In the genomic region with DNA sequence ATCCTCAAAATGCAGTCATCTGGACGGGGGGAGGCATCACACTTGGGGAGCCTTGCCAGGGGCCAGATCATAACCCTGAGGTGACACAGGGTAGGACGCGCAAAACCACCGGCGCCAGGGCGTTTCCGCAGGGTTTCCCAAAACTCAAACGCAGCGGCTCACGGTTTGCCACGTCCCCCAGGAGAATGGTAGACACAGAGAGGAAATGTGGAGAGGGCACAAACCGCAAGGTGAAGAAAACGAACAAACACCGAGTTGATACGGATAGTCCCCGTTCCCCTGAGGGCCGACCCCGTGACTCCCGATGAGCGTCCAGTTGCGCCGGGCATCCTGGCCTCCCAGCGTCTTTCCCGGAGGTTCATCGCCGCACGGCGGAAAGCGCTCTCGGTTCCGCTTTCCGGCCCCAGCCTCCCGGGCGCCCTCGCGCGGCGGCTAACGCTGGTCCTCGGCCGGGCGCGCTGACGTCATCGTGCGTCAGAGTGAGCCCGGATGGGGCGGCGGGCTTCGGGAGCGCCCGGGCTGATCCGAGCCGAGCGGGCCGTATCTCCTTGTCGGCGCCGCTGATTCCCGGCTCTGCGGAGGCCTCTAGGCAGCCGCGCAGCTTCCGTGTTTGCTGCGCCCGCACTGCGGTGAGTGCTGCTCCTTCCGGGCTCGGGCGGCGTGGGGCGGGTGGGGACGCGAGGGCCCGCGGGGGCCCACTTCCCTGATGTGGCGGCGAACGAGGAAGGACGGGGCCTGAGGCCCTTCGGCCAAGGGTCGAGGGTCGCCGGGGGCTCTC, we compare ENCODE assay signal across 8 cellular contexts. TPM values are rescaled to one million over a fixed set of nuclear protein-coding genes. Genes with fewer than 3 reads are reported as not detected.
A peak's percentile ranks its signal among the peaks of the same experiment; 100 is the strongest.
DNase-seq lines count a peak whose midpoint lies in the region; ATAC-seq and TF ChIP-seq lines count a peak whose summit lies in the region.

BIRC2 (plus strand) TSS at position 467 of the 778 bp plus-strand sequence. CDS start 2,641 bp downstream, outside the sequence.

- peak; percentile 55 for DNase-seq in GM12864 (ENCODE audit: low read depth)
- peak; percentile 97 for DNase-seq in NB4 (ENCODE audit: low read depth)
- DNase-seq in SKM-1 treated with dmso at 0.1 percent for 144 hours (lab: John Stamatoyannopoulos, UW; ENCODE audit: unreplicated experiment), result peak; percentile 84
- peak; percentile 98 for DNase-seq in activated naive CD8-positive, alpha-beta T cell treated with anti-CD3 and anti-CD28 coated beads for 36 hours
- peak; percentile 98 for DNase-seq in Right ventricle myocardium inferior (ENCODE audit: missing footprints)
- peak; percentile 93 to 94 for DNase-seq in tibial nerve (ENCODE audit: low spot score in 2 of 2)

- H3K4me3 ChIP-seq in GM12864 (ENCODE audit: low read depth, low read length) (peak within 1 kb of the TSS; percentile 86), NB4 (ENCODE audit: low read depth, low read length) (peak within 1 kb of the TSS; percentile 92), parathyroid adenoma (ENCODE audit: low read depth, low read length) (peak within 1 kb of the TSS; percentile 72), tibial nerve (peak within 1 kb of the TSS; percentile 64 to 95 (median 87))

- H3K27me3 ChIP-seq in parathyroid adenoma (ENCODE audit: control insufficient read depth, insufficient read depth, low read length) (no peaks in the 10 kb centered on the region), tibial nerve (no peaks in the 10 kb centered on the region)

- H3K4me3 Mint-ChIP-seq in activated naive CD8-positive, alpha-beta T cell treated with anti-CD3 and anti-CD28 coated beads for 36 hours, result peak within 1 kb of the TSS; percentile 95

- WGBS in tibial nerve, 2 donors, result 0 to 1% methylated on average over 53 to 81 of the region's 84 CpGs

- no peaks in the 10 kb centered on the region for H3K9me3 ChIP-seq in parathyroid adenoma (ENCODE audit: control insufficient read depth, low read length)
- H3K9me3 ChIP-seq in tibial nerve, result no peaks in the 10 kb centered on the region

- H3K4me2 ChIP-seq in parathyroid adenoma (ENCODE audit: low read length), result peak within 1 kb of the TSS; percentile 73

- peak; percentile 75 for TF ChIP-seq CTCF in GM12864 (IDR thresholded peaks at IDR 0.05; ENCODE audit: low read depth, low read length, missing control alignments)
- peak; percentile 58 for TF ChIP-seq CTCF in NB4 (IDR thresholded peaks at IDR 0.05; ENCODE audit: low read depth, low read length)
- TF ChIP-seq CTCF in parathyroid adenoma (IDR thresholded peaks at IDR 0.05), result peak; percentile 79
- peak; percentile 82 to 97 (median 92) for TF ChIP-seq CTCF in tibial nerve (IDR thresholded peaks at IDR 0.05)

- peaks cover 23% of the 10 kb centered on the region for H3K36me3 Mint-ChIP-seq in activated naive CD8-positive, alpha-beta T cell treated with anti-CD3 and anti-CD28 coated beads for 36 hours

- H3K36me3 ChIP-seq in parathyroid adenoma (ENCODE audit: control insufficient read depth, insufficient read depth, low read length), result no peaks in the 10 kb centered on the region
- peaks cover 0 to 20% (median 0%) of the 10 kb centered on the region in 3 donors for H3K36me3 ChIP-seq in tibial nerve

- H3K27ac Mint-ChIP-seq in activated naive CD8-positive, alpha-beta T cell treated with anti-CD3 and anti-CD28 coated beads for 36 hours, result peak within 1 kb of the TSS; percentile 95

- H3K79me2 ChIP-seq in parathyroid adenoma, result no peaks in the 10 kb centered on the region

- ATAC-seq in HG02571 (IDR thresholded peaks at IDR 0.05; ENCODE audit: unreplicated experiment), result peak; percentile 83
- peak; percentile 97 for ATAC-seq in Right ventricle myocardium inferior

- H3K4me1 ChIP-seq in parathyroid adenoma, result no peaks in the 10 kb centered on the region
- peaks cover 5 to 54% (median 17%) of the 10 kb centered on the region in 4 donors for H3K4me1 ChIP-seq in tibial nerve

- peaks cover 39% of the 10 kb centered on the region for H3K4me1 Mint-ChIP-seq in activated naive CD8-positive, alpha-beta T cell treated with anti-CD3 and anti-CD28 coated beads for 36 hours

- peak within 1 kb of the TSS; percentile 91 for H3K9ac ChIP-seq in parathyroid adenoma

- peak; percentile 75 to 99 for TF ChIP-seq EP300 in tibial nerve (IDR thresholded peaks at IDR 0.05)

- TF ChIP-seq POLR2A in NB4 (IDR thresholded peaks at IDR 0.05; ENCODE audit: extremely low read depth, insufficient read length), result peak; percentile 83
- peak; percentile 97 to 98 for TF ChIP-seq POLR2A in tibial nerve (IDR thresholded peaks at IDR 0.05)

- peak within 1 kb of the TSS; percentile 87 for H2AFZ ChIP-seq in parathyroid adenoma

- intact Hi-C loops in Right ventricle myocardium inferior (cut with DNase I), result loop anchor here (1.0 to 2.0 kb wide), 3 partner anchors 28 to 105 kb away; partner anchors contain the start of gene TMEM123

- H3K27ac ChIP-seq in parathyroid adenoma (peak within 1 kb of the TSS; percentile 87), tibial nerve (peak within 1 kb of the TSS; percentile 95 to 100 (median 98))

- no peaks in the 10 kb centered on the region for H3K9me3 Mint-ChIP-seq in activated naive CD8-positive, alpha-beta T cell treated with anti-CD3 and anti-CD28 coated beads for 36 hours

- H3K27me3 Mint-ChIP-seq in activated naive CD8-positive, alpha-beta T cell treated with anti-CD3 and anti-CD28 coated beads for 36 hours, result no peaks in the 10 kb centered on the region

RNA-seq across cellular contexts. Expression of gene BIRC2, which starts in this region (rescaled TPM):
- total RNA-seq in activated naive CD8-positive, alpha-beta T cell treated with anti-CD3 and anti-CD28 coated beads for 36 hours, result 10 to 100 TPM; 29.6 to 30.7 TPM
- 32.4 TPM for total RNA-seq in Right ventricle myocardium inferior
- total RNA-seq in tibial nerve, result 10 to 100 TPM; 39.0 to 74.5 (median 51.4) TPM

Comparison
In these comparisons a context has a peak if more than half of its experiments do, and no peak if none do; other contexts are left out.
1. Peak in every context shown above with its lines: DNase-seq, ATAC-seq, H3K4me3 ChIP-seq and H3K27ac ChIP-seq.